In genomic region chr13:29435125-29435911, GRCh38 we compare ENCODE assay signal across 8 cellular contexts.
A peak's percentile ranks its signal among the peaks of the same experiment; 100 is the strongest.
DNase-seq lines count a peak whose midpoint lies in the region; ATAC-seq and TF ChIP-seq lines count a peak whose summit lies in the region.

No MANE protein-coding gene starts in this region.

- DNase-seq in ELF-1 (ENCODE audit: low read depth, low spot score): peak; percentile 10
- peak; percentile 16 for DNase-seq in PC-3
- DNase-seq in fibroblast of the conjunctiva (ENCODE audit: low read depth): peak; percentile 72
- DNase-seq in psoas muscle: no peak
- no peak for DNase-seq in T-helper 17 cell
- DNase-seq in NCI-H1694 (lab: John Stamatoyannopoulos, UW): no peak

- H3K36me3 ChIP-seq in PC-3 (ENCODE audit: low read depth, low read length) (no peaks in the 10 kb centered on the region), psoas muscle (ENCODE audit: insufficient read depth in 1 of 2, low read depth in 1 of 2) (no peaks in the 10 kb centered on the region)

- no peak for ATAC-seq in PC-3
- ATAC-seq in psoas muscle: peak; percentile 95 to 97 (median 96)
- no peak for ATAC-seq in HG03571 (IDR thresholded peaks at IDR 0.05; ENCODE audit: unreplicated experiment)
- ATAC-seq in T-helper 17 cell: no peak
- no peak for ATAC-seq in HG02610 (IDR thresholded peaks at IDR 0.05; ENCODE audit: unreplicated experiment)

- no peaks in the 10 kb centered on the region for H4K20me1 ChIP-seq in PC-3 (ENCODE audit: low read length)

- WGBS in psoas muscle, 3 donors: 28 to 60% (median 44%) methylated on average over 6 of the region's 6 CpGs

- H3K4me1 ChIP-seq in PC-3 (ENCODE audit: insufficient read depth, low read length): peaks cover 3% of the 10 kb centered on the region; the same call in 1 of the 2 replicates
- H3K4me1 ChIP-seq in psoas muscle: peaks cover 29% of the 10 kb centered on the region

- no peaks in the 10 kb centered on the region for H3K36me3 Mint-ChIP-seq in T-helper 17 cell (ENCODE audit: low read depth)

- POLR2A ChIA-PET in PC-3 (lab: Charles Lee; ENCODE audit: unreplicated experiment): no interaction called here

- H2AFZ ChIP-seq in PC-3 (ENCODE audit: low read length): no peak overlapping the region

- H3K79me2 ChIP-seq in PC-3 (ENCODE audit: low read length): no peaks in the 10 kb centered on the region

- intact Hi-C loops in PC-3 (cut with micrococcal nuclease): no loop called here
- intact Hi-C loops in psoas muscle (cut with DNase I): no loop called here

- no peaks in the 10 kb centered on the region for H3K4me1 Mint-ChIP-seq in T-helper 17 cell

- H3K4me3 ChIP-seq in PC-3 (ENCODE audit: low read length) (no peak overlapping the region), psoas muscle (peak overlapping the region; percentile 17)

- H3K4me2 ChIP-seq in PC-3 (ENCODE audit: low read length): no peak overlapping the region

- no peak overlapping the region for H3K9ac ChIP-seq in PC-3 (ENCODE audit: low read length)

- H3K9me3 ChIP-seq in PC-3 (ENCODE audit: low read length) (no peaks in the 10 kb centered on the region), psoas muscle (no peaks in the 10 kb centered on the region), T-helper 17 cell (ENCODE audit: control insufficient read depth, low read length, poor library complexity, severe bottlenecking) (no peaks in the 10 kb centered on the region)

- H3K9me2 ChIP-seq in PC-3 (replicated peaks; ENCODE audit: low read length): no peaks in the 10 kb centered on the region

- H3K4me3 Mint-ChIP-seq in T-helper 17 cell: no peak overlapping the region

- H3K27me3 ChIP-seq in PC-3 (ENCODE audit: low read length) (peaks cover 34% of the 10 kb centered on the region), psoas muscle (ENCODE audit: insufficient read depth in 3 of 3, low read length in 2 of 3) (no peaks in the 10 kb centered on the region)

- peaks cover 43% of the 10 kb centered on the region for H3K27me3 Mint-ChIP-seq in T-helper 17 cell

- H3K27ac Mint-ChIP-seq in T-helper 17 cell: no peak overlapping the region

- no peaks in the 10 kb centered on the region for H3F3A ChIP-seq in PC-3 (ENCODE audit: low read length, unreplicated experiment)

- TF ChIP-seq CTCF in PC-3 (conservative IDR thresholded peaks at IDR 0.05; ENCODE audit: low read depth, low read length) (no peak), psoas muscle (IDR thresholded peaks at IDR 0.05) (no peak)

- BruUV-seq in PC-3 (replicated peaks; lab: Mats Ljungman, UMichigan): no TSS peak

- no peak overlapping the region for H3K27ac ChIP-seq in PC-3 (ENCODE audit: low read length)
- peak overlapping the region; percentile 82 for H3K27ac ChIP-seq in psoas muscle

- CTCF ChIA-PET in PC-3 (lab: Charles Lee): no interaction called here

Comparison
In these comparisons a context has a peak if more than half of its experiments do, and no peak if none do; other contexts are left out.
1. DNase-seq: peak in ELF-1 (single experiment), PC-3 (single experiment) and fibroblast of the conjunctiva (single experiment); none in psoas muscle (0 of 2), T-helper 17 cell (0 of 3) and NCI-H1694 (single experiment).
2. ATAC-seq: peak in psoas muscle (4 of 4); none in PC-3 (single experiment), HG03571 (single experiment), T-helper 17 cell (single experiment) and HG02610 (single experiment).